ENCODE assay signal across 1 cellular context in genomic region chr10:97292097-97292861, GRCh38.
A peak's percentile ranks its signal among the peaks of the same experiment; 100 is the strongest.
TF ChIP-seq lines count a peak whose summit lies in the region.

Gene ARHGAP19, minus strand, starts transcription at chr10:97292637. Its CDS starts 10 bp downstream, at chr10:97292627.

TF ChIP-seq in GM12878, 131 proteins besides CTCF, POLR2A, EP300 and RAD21 (continued from another document):
- TF ChIP-seq ATF3 (IDR thresholded peaks at IDR 0.05; ENCODE audit: borderline replicate concordance, extremely low read depth, low read depth, low read length), result no peak
- peak; percentile 41 for TF ChIP-seq MYC (IDR thresholded peaks at IDR 0.05; ENCODE audit: insufficient read depth, insufficient read length, insufficient replicate concordance, low read length, severe bottlenecking)
- TF ChIP-seq RFX5 (IDR thresholded peaks at IDR 0.05; ENCODE audit: low read depth, low read length), result peak; percentile 80
- peak; percentile 91 for TF ChIP-seq FOS (IDR thresholded peaks at IDR 0.05; ENCODE audit: borderline replicate concordance, extremely low read depth, insufficient read length)
- peak in 1 of 2 experiments; percentile 19; a peak in 1 of 4 replicates for TF ChIP-seq ETV6 (conservative IDR thresholded peaks at IDR 0.05 in 1 of 2, IDR thresholded peaks at IDR 0.05 in 1 of 2; ENCODE audit: borderline replicate concordance in 1 of 2, low read depth in 1 of 2)
- TF ChIP-seq ZNF384 (IDR thresholded peaks at IDR 0.05; ENCODE audit: borderline replicate concordance, low read depth, low read length), result peak; percentile 13; the same call in 1 of the 2 replicates
- peak; percentile 66 for TF ChIP-seq NFYA (IDR thresholded peaks at IDR 0.05; ENCODE audit: borderline replicate concordance, low read depth, low read length)
- TF ChIP-seq RB1 (IDR thresholded peaks at IDR 0.05; ENCODE audit: borderline replicate concordance), result peak; percentile 90; the same call in 1 of the 2 replicates
- TF ChIP-seq RELA (IDR thresholded peaks at IDR 0.05; ENCODE audit: borderline replicate concordance, partially characterized antibody), result peak; percentile 28
- TF ChIP-seq YY1 (IDR thresholded peaks at IDR 0.05; ENCODE audit: low read depth, low read length), result peak; percentile 90
- TF ChIP-seq BCLAF1 (IDR thresholded peaks at IDR 0.05), result no peak
- peak; percentile 11; the same call in 1 of the 2 replicates for TF ChIP-seq TARDBP (IDR thresholded peaks at IDR 0.05; ENCODE audit: borderline replicate concordance)
- peak; percentile 76; the same call in 1 of the 2 replicates for TF ChIP-seq SMARCA5 (IDR thresholded peaks at IDR 0.05)
